Comparison of ENCODE assay signal across 17 cellular contexts in genomic region chr17:63870292-63870665, GRCh38. TPM values are rescaled to one million over a fixed set of nuclear protein-coding genes. Genes with fewer than 3 reads are reported as not detected.
"Had no signal": no experiment of that assay in that cellular context is flagged by ENCODE, and none has a peak within 500 bp of the region (broad histone marks: within the 10 kb centered on the region; RNA-seq: fewer than 3 reads in every experiment).

No MANE protein-coding gene starts in this region.

RNA-seq across cellular contexts. Expression of gene CSH2, which starts 3.2 kb away (rescaled TPM):
- total RNA-seq: activated B cell treated with CpG ODN at 0.5 μM for 24 hours; activated CD4-positive, alpha-beta memory T cell treated with anti-CD3 and anti-CD28 coated beads for 36 hours; activated CD4-positive, alpha-beta T cell treated with anti-CD3 and anti-CD28 coated beads, Interleukin-2, amount 10 ng/mL, durations not matched to agents 24 days and 14 days; activated CD8-positive, alpha-beta memory T cell treated with anti-CD3 and anti-CD28 coated beads for 36 hours; activated CD8-positive, alpha-beta T cell treated with anti-CD3 and anti-CD28 coated beads for 36 hours; activated naive CD4-positive, alpha-beta T cell treated with anti-CD3 and anti-CD28 coated beads for 36 hours; activated naive CD8-positive, alpha-beta T cell treated with anti-CD3 and anti-CD28 coated beads for 36 hours; activated T-cell treated with anti-CD3 and anti-CD28 coated beads, Interleukin-2, amount 50 U/mL, for 4 hours; activated T-cell treated with anti-CD3 and anti-CD28 coated beads, Interleukin-2, amount 50 U/mL, for 72 hours; activated T-helper 1 cell treated with anti-CD3 and anti-CD28 coated beads, Interleukin-12 subunit alpha, Interleukin-12 subunit beta, Interleukin-2, Interleukin-4 antibody, amounts not matched to agents 30 ng/mL and 10 ng/mL and 1 ng/mL, durations not matched to agents 14 hours and 24 hours and 36 hours; ascending aorta; body of pancreas; breast epithelium; cardiac septum had no signal

RNA-seq across cellular contexts. Expression of gene GH2, which starts 11.5 kb away (rescaled TPM):
- total RNA-seq: activated B cell treated with CpG ODN at 0.5 μM for 24 hours; activated CD4-positive, alpha-beta memory T cell treated with anti-CD3 and anti-CD28 coated beads for 36 hours; activated CD4-positive, alpha-beta T cell treated with anti-CD3 and anti-CD28 coated beads, Interleukin-2, amount 10 ng/mL, durations not matched to agents 24 days and 14 days; activated CD8-positive, alpha-beta memory T cell treated with anti-CD3 and anti-CD28 coated beads for 36 hours; activated CD8-positive, alpha-beta T cell treated with anti-CD3 and anti-CD28 coated beads for 36 hours; activated naive CD4-positive, alpha-beta T cell treated with anti-CD3 and anti-CD28 coated beads for 36 hours; activated naive CD4-positive, alpha-beta T cell treated with anti-CD3 and anti-CD28 coated beads, Interleukin-2, amount 50 U/mL, for 72 hours; activated naive CD8-positive, alpha-beta T cell treated with anti-CD3 and anti-CD28 coated beads for 36 hours; activated T-cell treated with anti-CD3 and anti-CD28 coated beads, Interleukin-2, amount 50 U/mL, for 4 hours; activated T-cell treated with anti-CD3 and anti-CD28 coated beads, Interleukin-2, amount 50 U/mL, for 72 hours; activated T-helper 1 cell treated with anti-CD3 and anti-CD28 coated beads, Interleukin-12 subunit alpha, Interleukin-12 subunit beta, Interleukin-2, Interleukin-4 antibody, amounts not matched to agents 30 ng/mL and 10 ng/mL and 1 ng/mL, durations not matched to agents 14 hours and 24 hours and 36 hours; activated T-helper 17 cell treated with anti-CD3 and anti-CD28 coated beads, Interleukin-2, amount 50 U/mL, for 72 hours; ascending aorta; body of pancreas; breast epithelium; cardiac septum; cerebellum had no signal

RNA-seq across cellular contexts. Expression of gene CSH1, which starts 26.1 kb away (rescaled TPM):
- total RNA-seq: activated B cell treated with CpG ODN at 0.5 μM for 24 hours; activated CD4-positive, alpha-beta memory T cell treated with anti-CD3 and anti-CD28 coated beads for 36 hours; activated CD4-positive, alpha-beta T cell treated with anti-CD3 and anti-CD28 coated beads, Interleukin-2, amount 10 ng/mL, durations not matched to agents 24 days and 14 days; activated CD8-positive, alpha-beta memory T cell treated with anti-CD3 and anti-CD28 coated beads for 36 hours; activated CD8-positive, alpha-beta T cell treated with anti-CD3 and anti-CD28 coated beads for 36 hours; activated naive CD4-positive, alpha-beta T cell treated with anti-CD3 and anti-CD28 coated beads for 36 hours; activated naive CD8-positive, alpha-beta T cell treated with anti-CD3 and anti-CD28 coated beads for 36 hours; activated T-cell treated with anti-CD3 and anti-CD28 coated beads, Interleukin-2, amount 50 U/mL, for 4 hours; activated T-cell treated with anti-CD3 and anti-CD28 coated beads, Interleukin-2, amount 50 U/mL, for 72 hours; activated T-helper 1 cell treated with anti-CD3 and anti-CD28 coated beads, Interleukin-12 subunit alpha, Interleukin-12 subunit beta, Interleukin-2, Interleukin-4 antibody, amounts not matched to agents 30 ng/mL and 10 ng/mL and 1 ng/mL, durations not matched to agents 14 hours and 24 hours and 36 hours; ascending aorta; body of pancreas; breast epithelium; cardiac septum had no signal

RNA-seq across cellular contexts. Expression of gene CSHL1, which starts 40.8 kb away (rescaled TPM):
- total RNA-seq: activated B cell treated with CpG ODN at 0.5 μM for 24 hours; activated CD4-positive, alpha-beta memory T cell treated with anti-CD3 and anti-CD28 coated beads for 36 hours; activated CD4-positive, alpha-beta T cell treated with anti-CD3 and anti-CD28 coated beads, Interleukin-2, amount 10 ng/mL, durations not matched to agents 24 days and 14 days; activated CD8-positive, alpha-beta memory T cell treated with anti-CD3 and anti-CD28 coated beads for 36 hours; activated CD8-positive, alpha-beta T cell treated with anti-CD3 and anti-CD28 coated beads for 36 hours; activated naive CD4-positive, alpha-beta T cell treated with anti-CD3 and anti-CD28 coated beads for 36 hours; activated naive CD8-positive, alpha-beta T cell treated with anti-CD3 and anti-CD28 coated beads for 36 hours; activated T-cell treated with anti-CD3 and anti-CD28 coated beads, Interleukin-2, amount 50 U/mL, for 4 hours; activated T-cell treated with anti-CD3 and anti-CD28 coated beads, Interleukin-2, amount 50 U/mL, for 72 hours; activated T-helper 1 cell treated with anti-CD3 and anti-CD28 coated beads, Interleukin-12 subunit alpha, Interleukin-12 subunit beta, Interleukin-2, Interleukin-4 antibody, amounts not matched to agents 30 ng/mL and 10 ng/mL and 1 ng/mL, durations not matched to agents 14 hours and 24 hours and 36 hours; ascending aorta; body of pancreas; breast epithelium; cardiac septum; cerebellum had no signal
